In genomic region chr16:67149276-67150057, GRCh38 we compare ENCODE assay signal across 1 cellular context.
TF ChIP-seq lines count a peak whose summit lies in the region.

No MANE protein-coding gene starts in this region.

TF ChIP-seq in HepG2, 621 proteins besides CTCF, POLR2A, EP300 and RAD21 (continued from another document):
- TF ChIP-seq ZNF687 (CRISPR knock-in tag; IDR thresholded peaks at IDR 0.05) (peak; percentile 53; the same call in 1 of the 2 replicates), THAP9 (CRISPR knock-in tag; IDR thresholded peaks at IDR 0.05; ENCODE audit: borderline replicate concordance) (0 out of 2 replicates have a peak, but pooled peaks have one; percentile 32), POLR2AphosphoS5 (IDR thresholded peaks at IDR 0.05; ENCODE audit: low read depth, low read length) (0 out of 2 replicates have a peak, but pooled peaks have one; percentile 42), NFATC3 (CRISPR knock-in tag; IDR thresholded peaks at IDR 0.05) (no peak), SMYD3 (CRISPR knock-in tag; IDR thresholded peaks at IDR 0.05) (peak; percentile 38; the same call in 1 of the 2 replicates), SNRNP70 (IDR thresholded peaks at IDR 0.05; ENCODE audit: low read depth, low read length) (peak; percentile 93), KDM3A (CRISPR knock-in tag; IDR thresholded peaks at IDR 0.05; ENCODE audit: low read depth) (no peak), ZNF17 (CRISPR knock-in tag; IDR thresholded peaks at IDR 0.05) (no peak), TCF7L2 (IDR thresholded peaks at IDR 0.05; ENCODE audit: low read depth, low read length) (no peak), ZNF614 (CRISPR knock-in tag; IDR thresholded peaks at IDR 0.05; ENCODE audit: borderline replicate concordance) (no peak), PCBP1 (IDR thresholded peaks at IDR 0.05; ENCODE audit: borderline replicate concordance, low read depth, low read length) (0 out of 2 replicates have a peak, but pooled peaks have one; percentile 52), EEA1 (CRISPR knock-in tag; IDR thresholded peaks at IDR 0.05; ENCODE audit: borderline replicate concordance) (no peak), TMF1 (CRISPR knock-in tag; IDR thresholded peaks at IDR 0.05; ENCODE audit: low read depth) (0 out of 2 replicates have a peak, but pooled peaks have one; percentile 26), ZHX1 (CRISPR knock-in tag; IDR thresholded peaks at IDR 0.05; ENCODE audit: low read depth) (peak; percentile 81; the same call in 1 of the 2 replicates), POLR2G (IDR thresholded peaks at IDR 0.05; ENCODE audit: low read depth, low read length) (peak; percentile 71), ZBTB25 (CRISPR knock-in tag; IDR thresholded peaks at IDR 0.05) (no peak), ZNF501 (CRISPR knock-in tag; IDR thresholded peaks at IDR 0.05) (peak; percentile 72), ZNF274 (CRISPR knock-in tag; IDR thresholded peaks at IDR 0.05) (0 out of 2 replicates have a peak, but pooled peaks have one; percentile 24), ZBTB38 (CRISPR knock-in tag; IDR thresholded peaks at IDR 0.05) (peak; percentile 98), AKAP8 (CRISPR knock-in tag; IDR thresholded peaks at IDR 0.05) (peak; percentile 68; the same call in 1 of the 2 replicates), ZBTB33 (CRISPR knock-in tag; IDR thresholded peaks at IDR 0.05) (peak; percentile 76; the same call in 1 of the 2 replicates), NKX3-1 (CRISPR knock-in tag; IDR thresholded peaks at IDR 0.05) (0 out of 2 replicates have a peak, but pooled peaks have one; percentile 38), ZNF768 (CRISPR knock-in tag; IDR thresholded peaks at IDR 0.05) (no peak), HOXA3 (CRISPR knock-in tag; IDR thresholded peaks at IDR 0.05) (peak; percentile 70), ZNF407 (CRISPR knock-in tag; IDR thresholded peaks at IDR 0.05; ENCODE audit: not compliant biosample characterization) (peak; percentile 46), MYNN (CRISPR knock-in tag; IDR thresholded peaks at IDR 0.05; ENCODE audit: low read depth) (no peak), ZNF160 (CRISPR knock-in tag; IDR thresholded peaks at IDR 0.05) (no peak), ZFY (CRISPR knock-in tag; IDR thresholded peaks at IDR 0.05) (peak; percentile 14; the same call in 1 of the 2 replicates), TARDBP (CRISPR knock-in tag; IDR thresholded peaks at IDR 0.05) (0 out of 2 replicates have a peak, but pooled peaks have one; percentile 25), ZNF792 (CRISPR knock-in tag; IDR thresholded peaks at IDR 0.05) (no peak), ZFP91 (CRISPR knock-in tag; IDR thresholded peaks at IDR 0.05; ENCODE audit: borderline replicate concordance) (peak; percentile 62), SP4 (CRISPR knock-in tag; IDR thresholded peaks at IDR 0.05) (0 out of 2 replicates have a peak, but pooled peaks have one; percentile 60), TEAD2 (CRISPR knock-in tag; IDR thresholded peaks at IDR 0.05) (0 out of 2 replicates have a peak, but pooled peaks have one; percentile 17), AGO2 (optimal IDR thresholded peaks at IDR 0.05; ENCODE audit: low read depth, low read length) (peak; percentile 100)
TF ChIP-seq in HepG2: peak in this region for 52.
